ENCODE assay signal across 29 cellular contexts in the genomic region with DNA sequence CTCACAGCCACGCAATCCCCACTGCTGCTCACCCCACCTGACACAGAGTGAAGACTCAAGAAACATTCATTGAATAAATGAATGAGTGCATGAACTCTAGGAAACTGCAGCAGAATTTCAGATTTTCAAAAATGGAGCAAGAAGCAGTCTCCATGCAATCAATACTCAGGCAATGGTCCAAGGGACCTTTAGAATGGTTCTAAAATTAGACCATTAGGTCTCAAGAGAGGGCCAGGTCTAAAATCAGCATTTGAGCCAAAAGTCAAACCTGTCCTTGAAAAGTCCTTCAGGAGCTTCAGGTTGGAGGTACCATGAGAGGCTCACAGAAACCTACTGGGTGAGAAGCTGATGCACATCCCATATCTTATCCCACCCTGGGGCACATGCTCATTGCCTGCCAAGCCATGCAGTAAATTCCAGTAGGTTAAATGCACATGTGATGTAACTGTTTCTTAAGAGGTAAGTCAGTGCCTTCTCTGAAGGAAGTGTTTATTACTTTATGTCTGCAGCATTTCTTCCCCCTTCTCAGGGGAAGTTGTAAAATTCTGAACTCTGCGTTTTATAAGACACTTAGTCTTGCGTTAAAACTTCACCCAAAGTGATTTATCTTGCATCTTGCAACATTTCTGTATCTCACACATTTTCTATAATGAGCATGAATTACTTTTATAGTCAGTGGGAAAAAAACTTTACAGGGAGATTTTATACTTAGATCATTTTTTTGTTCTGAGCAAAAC.
DNase-seq lines count a peak whose midpoint lies in the region; ATAC-seq and TF ChIP-seq lines count a peak whose summit lies in the region.
"Had no signal": no experiment of that assay in that cellular context is flagged by ENCODE, and none has a peak within 500 bp of the region (broad histone marks: within the 10 kb centered on the region; RNA-seq: fewer than 3 reads in every experiment).

No MANE protein-coding gene starts in this region.

- no peaks in the 10 kb centered on the region for H3K9me3 ChIP-seq in breast epithelium
- H3K9me3 ChIP-seq: A549, ascending aorta, BE2C, suprapubic skin had no signal

- H3K4me1 Mint-ChIP-seq in MCF 10A (ENCODE audit: insufficient read depth, unreplicated experiment): peaks cover 3% of the 10 kb centered on the region
- H3K4me1 Mint-ChIP-seq: activated T-helper 17 cell treated with anti-CD3 and anti-CD28 coated beads, Interleukin-2, amount 50 U/mL, for 72 hours; central memory CD8-positive, alpha-beta T cell; stimulated activated memory B cell treated with anti-CD40 and anti-IgM and Interleukin-4, amounts not matched to agents 10 μg/mL and 1 μg/mL and 100 μg/mL, for 72 hours had no signal

- H3K4me1 ChIP-seq in breast epithelium: no peaks in the 10 kb centered on the region
- H3K4me1 ChIP-seq: ascending aorta, BE2C, heart right ventricle, spleen had no signal

- CTCF ChIA-PET in MCF 10A (lab: Yijun Ruan, JAX): interaction anchor here (1.2 kb wide), 1 partner anchor 10 kb away, joined by 6 read pairs; no protein-coding TSS in a partner anchor

- intact Hi-C loops in MCF 10A (cut with micrococcal nuclease): no loop called here
- intact Hi-C loops in breast epithelium (cut with DNase I; ENCODE audit: low total_unique reads): no loop called here

- no peaks in the 10 kb centered on the region for H3K27me3 ChIP-seq in breast epithelium
- H3K27me3 ChIP-seq: ascending aorta, BE2C, heart right ventricle, spleen, suprapubic skin had no signal

- H3K9me3 Mint-ChIP-seq in MCF 10A (ENCODE audit: unreplicated experiment): no peaks in the 10 kb centered on the region
- H3K9me3 Mint-ChIP-seq: activated T-helper 17 cell treated with anti-CD3 and anti-CD28 coated beads, Interleukin-2, amount 50 U/mL, for 72 hours; central memory CD8-positive, alpha-beta T cell; natural killer cell had no signal

- no peaks in the 10 kb centered on the region for H3K36me3 ChIP-seq in breast epithelium
- H3K36me3 ChIP-seq: ascending aorta, BE2C, heart right ventricle, spleen, suprapubic skin had no signal

- no peak overlapping the region for H3K27ac Mint-ChIP-seq in MCF 10A (ENCODE audit: low read depth, unreplicated experiment)
- H3K27ac Mint-ChIP-seq: activated naive CD8-positive, alpha-beta T cell; activated T-helper 17 cell treated with anti-CD3 and anti-CD28 coated beads, Interleukin-2, amount 50 U/mL, for 72 hours; mesothelial cell of epicardium; natural killer cell; stimulated activated memory B cell treated with anti-CD40 and anti-IgM and Interleukin-4, amounts not matched to agents 10 μg/mL and 1 μg/mL and 100 μg/mL, for 72 hours had no signal

- no peak for TF ChIP-seq CTCF in MCF 10A (IDR thresholded peaks at IDR 0.05; ENCODE audit: unreplicated experiment)
- TF ChIP-seq CTCF in breast epithelium (IDR thresholded peaks at IDR 0.05): no peak
- no peak for TF ChIP-seq CTCF in GM13976 (IDR thresholded peaks at IDR 0.05; ENCODE audit: borderline replicate concordance, control extremely low read depth, extremely low read depth, insufficient read depth, missing control alignments)

- peaks cover 1% of the 10 kb centered on the region for H3K36me3 Mint-ChIP-seq in MCF 10A (ENCODE audit: insufficient read depth, unreplicated experiment)
- H3K36me3 Mint-ChIP-seq: activated naive CD8-positive, alpha-beta T cell; mesothelial cell of epicardium; natural killer cell; stimulated activated memory B cell treated with anti-CD40 and anti-IgM and Interleukin-4, amounts not matched to agents 10 μg/mL and 1 μg/mL and 100 μg/mL, for 72 hours had no signal

- POLR2A ChIA-PET in MCF 10A (lab: Yijun Ruan, JAX): interaction anchor here (0.6 to 8.3 kb wide), 13 partner anchors 13 to 443 kb away, joined by 3 to 160 read pairs (median 5); no protein-coding TSS in a partner anchor

- H3K4me3 ChIP-seq in breast epithelium: no peak overlapping the region
- H3K4me3 ChIP-seq: A549, ascending aorta, heart right ventricle, spleen, suprapubic skin had no signal

- H3K4me3 Mint-ChIP-seq in MCF 10A (ENCODE audit: unreplicated experiment): no peak overlapping the region
- H3K4me3 Mint-ChIP-seq: activated naive CD8-positive, alpha-beta T cell; activated T-helper 17 cell treated with anti-CD3 and anti-CD28 coated beads, Interleukin-2, amount 50 U/mL, for 72 hours; central memory CD8-positive, alpha-beta T cell; mesothelial cell of epicardium; natural killer cell; stimulated activated memory B cell treated with anti-CD40 and anti-IgM and Interleukin-4, amounts not matched to agents 10 μg/mL and 1 μg/mL and 100 μg/mL, for 72 hours had no signal

- no TSS peak for BruUV-seq in MCF 10A (replicated peaks; lab: Mats Ljungman, UMichigan)

- no peaks in the 10 kb centered on the region for H3K27me3 Mint-ChIP-seq in MCF 10A (ENCODE audit: insufficient read depth, unreplicated experiment)
- H3K27me3 Mint-ChIP-seq: activated naive CD8-positive, alpha-beta T cell; activated T-helper 17 cell treated with anti-CD3 and anti-CD28 coated beads, Interleukin-2, amount 50 U/mL, for 72 hours; central memory CD8-positive, alpha-beta T cell; stimulated activated memory B cell treated with anti-CD40 and anti-IgM and Interleukin-4, amounts not matched to agents 10 μg/mL and 1 μg/mL and 100 μg/mL, for 72 hours had no signal

- TF ChIP-seq POLR2A in breast epithelium (IDR thresholded peaks at IDR 0.05): no peak

- ATAC-seq in HG03520 (IDR thresholded peaks at IDR 0.05; ENCODE audit: unreplicated experiment): no peak
- ATAC-seq: A549; activated T-helper 17 cell treated with anti-CD3 and anti-CD28 coated beads, Interleukin-2, amount 50 U/mL, for 72 hours; heart right ventricle; left cardiac atrium; natural killer cell; stimulated activated memory B cell treated with anti-CD40 and anti-IgM and Interleukin-4, amounts not matched to agents 10 μg/mL and 1 μg/mL and 100 μg/mL, for 72 hours had no signal

- in situ Hi-C loops in GM13976 (cut with MboI; ENCODE audit: low sequenced_read_pairs, unreplicated experiment): no loop called here

- DNase-seq in MCF 10A (ENCODE audit: unreplicated experiment) (peak; percentile 53), breast epithelium (ENCODE audit: low spot score in 2 of 2) (no peak), SKM-1 treated with dmso at 0.1 percent for 144 hours (lab: John Stamatoyannopoulos, UW; ENCODE audit: unreplicated experiment) (peak; percentile 14), kidney tubule cell (ENCODE audit: low spot score) (peak; percentile 13), superior temporal gyrus (ENCODE audit: extremely low spot score) (peak; percentile 53), GM13976 (ENCODE audit: low spot score) (no peak)
- no peak for DNase-seq in central memory CD4-positive, alpha-beta T cell
- DNase-seq: BE2C; H7; heart right ventricle; left cardiac atrium; MV-4-11; natural killer cell; NCI-H1694 treated with DMSO at 0.1 percent for 48 hours; NCI-H2171 treated with DMSO at 0.1 percent for 48 hours; NCI-H524 treated with DMSO at 0.1 percent for 48 hours; NK-92 treated with Interleukin-12 subunit alpha and Interleukin-12 subunit beta, amount 100 ng/mL, for 24 hours; spleen; stimulated activated CD4-positive, alpha-beta T cell treated with anti-CD3 and anti-CD28 coated beads, Interleukin-4, amount 100 ng/mL, for 1 hour; T-helper 9 cell had no signal

- H3K27ac ChIP-seq in breast epithelium: no peak overlapping the region
- H3K27ac ChIP-seq: A549, ascending aorta, heart right ventricle, spleen, suprapubic skin had no signal

Comparison
In these comparisons a context has a peak if more than half of its experiments do, and no peak if none do; other contexts are left out.
1. DNase-seq: peak in MCF 10A (single experiment), SKM-1 treated with dmso at 0.1 percent for 144 hours (single experiment), kidney tubule cell (single experiment) and superior temporal gyrus (single experiment); none in breast epithelium (0 of 2), central memory CD4-positive, alpha-beta T cell (single experiment) and GM13976 (single experiment).